9 cellular contexts compared by ENCODE assay signal in genomic region chr5:139658501-139658927, GRCh38. TPM values are rescaled to one million over a fixed set of nuclear protein-coding genes. Genes with fewer than 3 reads are reported as not detected.
A peak's percentile ranks its signal among the peaks of the same experiment; 100 is the strongest.
DNase-seq lines count a peak whose midpoint lies in the region; ATAC-seq and TF ChIP-seq lines count a peak whose summit lies in the region.
"Had no signal": no experiment of that assay in that cellular context is flagged by ENCODE, and none has a peak within 500 bp of the region (broad histone marks: within the 10 kb centered on the region; RNA-seq: fewer than 3 reads in every experiment).

No MANE protein-coding gene starts in this region.

- no peaks in the 10 kb centered on the region for H3K36me3 Mint-ChIP-seq in naive B cell

- no peaks in the 10 kb centered on the region for H3K36me3 ChIP-seq in duodenal mucosa (ENCODE audit: control insufficient read depth in 1 of 2, insufficient read depth in 2 of 2, low read length in 2 of 2)

- no peak for ATAC-seq in naive B cell (ENCODE audit: low read depth in 2 of 2)
- ATAC-seq in GM19395 (IDR thresholded peaks at IDR 0.05; ENCODE audit: unreplicated experiment), result no peak

- peaks cover 84 to 95% (median 91%) of the 10 kb centered on the region in 3 donors for H3K4me1 Mint-ChIP-seq in naive B cell

- no peaks in the 10 kb centered on the region for H3K27me3 Mint-ChIP-seq in naive B cell

- H3K4me1 ChIP-seq in duodenal mucosa (ENCODE audit: control insufficient read depth in 1 of 2, insufficient read depth in 2 of 2, low read length in 2 of 2), result peaks cover 53 to 64% of the 10 kb centered on the region in 2 donors

- CTCF ChIA-PET in AG04449 (lab: Yijun Ruan, JAX), result interaction anchor here (1.0 to 20.7 kb wide), 4 partner anchors 13 to 107 kb away, joined by 5 to 303 read pairs (median 11); no protein-coding TSS in a partner anchor

- peak overlapping the region in 1 of 2 donors; percentile 54 for H3K9ac ChIP-seq in duodenal mucosa (ENCODE audit: low read depth in 1 of 2, low read length in 2 of 2)

- H3K4me3 ChIP-seq in AG04449 (ENCODE audit: low read depth, low read length) (peak overlapping the region; percentile 46), duodenal mucosa (ENCODE audit: low read depth in 1 of 2, low read length in 2 of 2) (peak overlapping the region in 1 of 2 donors; percentile 5)

- peak overlapping the region; percentile 75 to 99 (median 86) for H3K4me3 Mint-ChIP-seq in naive B cell

- POLR2A ChIA-PET in AG04449 (lab: Yijun Ruan, JAX), result interaction anchor here (0.8 to 1.1 kb wide), 2 partner anchors 10 to 21 kb away, joined by 3 to 6 read pairs; partner anchors contain the start of gene CXXC5

- peak; percentile 0 for TF ChIP-seq CTCF in AG04449 (IDR thresholded peaks at IDR 0.05; ENCODE audit: insufficient read depth, low read length, missing control alignments)
- no peak for TF ChIP-seq CTCF in GM20000 (IDR thresholded peaks at IDR 0.05; ENCODE audit: extremely low read depth, missing control alignments)

- DNase-seq in AG04449 (ENCODE audit: low read depth, low spot score), result no peak
- DNase-seq in LHCN-M2 (ENCODE audit: low read depth), result peak; percentile 82
- DNase-seq in naive B cell, result no peak
- DNase-seq in COLO668 (lab: John Stamatoyannopoulos, UW; ENCODE audit: unreplicated experiment), result no peak
- DNase-seq in GM20000 (ENCODE audit: low spot score), result no peak
- no peak for DNase-seq in NCI-H1417 (lab: John Stamatoyannopoulos, UW)
- DNase-seq: COR-L47 had no signal

- no peaks in the 10 kb centered on the region for H3K9me3 Mint-ChIP-seq in naive B cell

- no peaks in the 10 kb centered on the region for H3K9me3 ChIP-seq in duodenal mucosa (ENCODE audit: control insufficient read depth in 1 of 2, low read length in 2 of 2)

- peak overlapping the region in 5 of 6 donors; percentile 78 to 97 (median 94) for H3K27ac Mint-ChIP-seq in naive B cell

- peak overlapping the region; percentile 62 for H3K27ac ChIP-seq in duodenal mucosa (ENCODE audit: low read depth, low read length)

- H3K27me3 ChIP-seq in duodenal mucosa (ENCODE audit: control insufficient read depth in 1 of 2, insufficient read depth in 2 of 2, low read length in 2 of 2), result no peaks in the 10 kb centered on the region

RNA-seq across cellular contexts. Expression of gene CXXC5, which starts 10.4 kb away (rescaled TPM):
- 240 and 264 TPM in 2 replicates for total RNA-seq in LHCN-M2 (2014; rRNA removed)
- polyA plus RNA-seq in LHCN-M2 (2012), result 111 TPM
- polyA plus RNA-seq in naive B cell (ENCODE audit: low read depth in 6 of 6), result 100 to 1,000 TPM; 351 to 547 (median 399) TPM
